ENCODE assay signal across 19 cellular contexts in the genomic region with DNA sequence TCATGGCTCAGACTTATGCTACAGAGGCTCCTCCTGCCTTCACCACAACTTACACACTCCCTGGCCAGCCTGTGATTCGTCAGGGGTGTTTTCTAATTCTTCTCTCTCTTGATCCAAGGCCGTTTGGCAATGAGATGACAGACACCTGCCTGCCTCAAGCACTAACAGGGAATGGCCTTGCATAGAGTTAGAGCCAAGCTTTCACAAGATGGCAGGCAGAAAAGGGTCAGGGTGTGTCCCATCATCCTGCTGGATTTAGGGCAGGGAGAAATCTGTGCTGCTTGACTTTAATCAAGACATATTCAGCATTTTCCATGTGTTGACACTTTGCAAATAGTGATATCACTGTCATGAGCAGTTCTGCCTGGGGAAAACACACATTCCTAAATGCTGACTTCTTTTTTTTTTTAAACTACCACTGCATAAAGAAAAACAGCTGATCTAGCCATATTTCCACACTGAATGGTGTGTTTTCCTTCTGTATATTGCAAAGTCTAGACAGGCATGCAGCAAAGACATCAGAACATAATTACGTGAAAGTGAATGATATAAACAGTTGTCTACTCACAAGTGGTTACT.
DNase-seq lines count a peak whose midpoint lies in the region; TF ChIP-seq lines count a peak whose summit lies in the region.
"Had no signal": no experiment of that assay in that cellular context is flagged by ENCODE, and none has a peak within 500 bp of the region (broad histone marks: within the 10 kb centered on the region; RNA-seq: fewer than 3 reads in every experiment).

No MANE protein-coding gene starts in this region.

- H3K27ac Mint-ChIP-seq in MCF 10A (ENCODE audit: low read depth, unreplicated experiment), result peak overlapping the region; percentile 20
- peak overlapping the region; percentile 71 for H3K27ac Mint-ChIP-seq in type B pancreatic cell
- H3K27ac Mint-ChIP-seq: naive thymus-derived CD8-positive, alpha-beta T cell had no signal

- peaks cover 5% of the 10 kb centered on the region for H3K4me1 Mint-ChIP-seq in MCF 10A (ENCODE audit: insufficient read depth, unreplicated experiment)
- peaks cover 27% of the 10 kb centered on the region for H3K4me1 Mint-ChIP-seq in type B pancreatic cell (ENCODE audit: unreplicated experiment)
- H3K4me1 Mint-ChIP-seq: naive thymus-derived CD8-positive, alpha-beta T cell had no signal

- intact Hi-C loops in MCF 10A (cut with micrococcal nuclease), result no loop called here
- intact Hi-C loops in breast epithelium (cut with DNase I; ENCODE audit: low total_unique reads), result no loop called here

- no peak for TF ChIP-seq POLR2A in breast epithelium (IDR thresholded peaks at IDR 0.05)

- H3K27ac ChIP-seq in breast epithelium, result no peak overlapping the region
- H3K27ac ChIP-seq: prostate gland, thyroid gland had no signal

- H3K4me3 ChIP-seq in breast epithelium (no peak overlapping the region), choroid plexus epithelial cell (ENCODE audit: low read depth, low read length) (no peak overlapping the region)
- H3K4me3 ChIP-seq: prostate gland, thyroid gland had no signal

- peaks cover 22% of the 10 kb centered on the region for H3K27me3 Mint-ChIP-seq in MCF 10A (ENCODE audit: insufficient read depth, unreplicated experiment)
- peaks cover 45% of the 10 kb centered on the region for H3K27me3 Mint-ChIP-seq in type B pancreatic cell

- H3K9me3 ChIP-seq in breast epithelium, result no peaks in the 10 kb centered on the region
- H3K9me3 ChIP-seq: prostate gland, thyroid gland had no signal

- H3K9me3 Mint-ChIP-seq in MCF 10A (ENCODE audit: unreplicated experiment) (no peaks in the 10 kb centered on the region), type B pancreatic cell (peaks cover 12% of the 10 kb centered on the region)

- H3K4me3 Mint-ChIP-seq in MCF 10A (ENCODE audit: unreplicated experiment), result no peak overlapping the region
- H3K4me3 Mint-ChIP-seq in type B pancreatic cell, result no peak overlapping the region
- H3K4me3 Mint-ChIP-seq: naive thymus-derived CD8-positive, alpha-beta T cell had no signal

- H3K36me3 Mint-ChIP-seq in MCF 10A (ENCODE audit: insufficient read depth, unreplicated experiment), result no peaks in the 10 kb centered on the region
- peaks cover 12% of the 10 kb centered on the region for H3K36me3 Mint-ChIP-seq in type B pancreatic cell
- H3K36me3 Mint-ChIP-seq: naive thymus-derived CD8-positive, alpha-beta T cell had no signal

- no peak for TF ChIP-seq CTCF in MCF 10A (IDR thresholded peaks at IDR 0.05; ENCODE audit: unreplicated experiment)
- no peak for TF ChIP-seq CTCF in breast epithelium (IDR thresholded peaks at IDR 0.05)
- no peak for TF ChIP-seq CTCF in choroid plexus epithelial cell (conservative IDR thresholded peaks at IDR 0.05; ENCODE audit: low read depth, low read length)
- TF ChIP-seq CTCF in type B pancreatic cell (conservative IDR thresholded peaks at IDR 0.05), result no peak

- POLR2A ChIA-PET in MCF 10A (lab: Yijun Ruan, JAX), result interaction anchor here (0.6 to 1.4 kb wide), 5 partner anchors 10 to 169 kb away, joined by 3 to 9 read pairs (median 3); no protein-coding TSS in a partner anchor

- no TSS peak for BruUV-seq in MCF 10A (replicated peaks; lab: Mats Ljungman, UMichigan)

- CTCF ChIA-PET in MCF 10A (lab: Yijun Ruan, JAX), result interaction anchor here (0.7 to 6.1 kb wide), 11 partner anchors 8 to 188 kb away, joined by 3 to 38 read pairs (median 4); no protein-coding TSS in a partner anchor

- no peaks in the 10 kb centered on the region for H3K27me3 ChIP-seq in breast epithelium
- H3K27me3 ChIP-seq: thyroid gland had no signal

- H3K36me3 ChIP-seq in breast epithelium, result no peaks in the 10 kb centered on the region
- H3K36me3 ChIP-seq: prostate gland, thyroid gland had no signal

- DNase-seq in MCF 10A (ENCODE audit: unreplicated experiment) (no peak), breast epithelium (ENCODE audit: low spot score in 2 of 2) (no peak), choroid plexus epithelial cell (ENCODE audit: low read depth) (peak; percentile 22), kidney glomerular epithelial cell (lab: John Stamatoyannopoulos, UW) (peak; percentile 18), type B pancreatic cell (ENCODE audit: extremely low spot score, unreplicated experiment) (peak; percentile 20), occipital lobe (lab: John Stamatoyannopoulos, UW) (no peak), dedifferentiated amniotic fluid mesenchymal stem cell (ENCODE audit: extremely low spot score) (no peak), 8988T (no peak)
- DNase-seq: activated effector memory CD4-positive, alpha-beta T cell treated with Interleukin-2 at 50 U/mL for 16 hours; amniotic stem cell; C1 segment of cervical spinal cord; DMS 273 treated with DMSO at 0.1 percent for 48 hours; Kasumi-1; naive thymus-derived CD8-positive, alpha-beta T cell; NCI-H1105; NCI-H526 treated with DMSO at 0.1 percent for 48 hours; T1000; thyroid gland had no signal

- no peaks in the 10 kb centered on the region for H3K4me1 ChIP-seq in breast epithelium
- H3K4me1 ChIP-seq: prostate gland, thyroid gland had no signal

Comparison
In these comparisons a context has a peak if more than half of its experiments do, and no peak if none do; other contexts are left out.
1. DNase-seq: peak in choroid plexus epithelial cell (single experiment), kidney glomerular epithelial cell (single experiment) and type B pancreatic cell (single experiment); none in MCF 10A (single experiment), breast epithelium (0 of 2), occipital lobe (single experiment), dedifferentiated amniotic fluid mesenchymal stem cell (single experiment) and 8988T (single experiment).